In genomic region chr7:130430841-130431713, GRCh38 we compare ENCODE assay signal across 1 cellular context.
TF ChIP-seq lines count a peak whose summit lies in the region.

No MANE protein-coding gene starts in this region.

TF ChIP-seq in GM12878, 131 proteins besides CTCF, POLR2A, EP300 and RAD21 (continued from another document):
- peak; percentile 22 for TF ChIP-seq MEF2B (IDR thresholded peaks at IDR 0.05; ENCODE audit: partially characterized antibody, poor library complexity, severe bottlenecking)
- no peak for TF ChIP-seq KAT2A (conservative IDR thresholded peaks at IDR 0.05; ENCODE audit: control insufficient read depth, low read depth, low read length)
